ENCODE assay signal across 17 cellular contexts in the genomic region with DNA sequence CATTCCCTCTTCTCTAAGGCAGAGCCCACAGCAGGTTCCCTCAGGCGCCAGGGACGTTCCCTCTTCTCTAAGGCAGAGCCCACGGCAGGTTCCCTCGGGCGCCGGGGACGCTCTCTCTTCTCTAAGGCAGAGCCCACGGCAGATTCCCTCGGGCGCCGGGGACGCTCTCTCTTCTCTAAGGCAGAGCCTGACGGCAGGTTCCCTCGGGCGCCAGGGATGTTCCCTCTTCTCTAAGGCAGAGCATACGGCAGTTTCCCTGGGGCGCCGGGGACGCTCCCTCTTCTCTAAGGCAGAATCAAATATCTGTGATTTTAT. TPM values are rescaled to one million over a fixed set of nuclear protein-coding genes. Genes with fewer than 3 reads are reported as not detected.
A peak's percentile ranks its signal among the peaks of the same experiment; 100 is the strongest.
DNase-seq lines count a peak whose midpoint lies in the region; ATAC-seq and TF ChIP-seq lines count a peak whose summit lies in the region.
"Had no signal": no experiment of that assay in that cellular context is flagged by ENCODE, and none has a peak within 500 bp of the region (broad histone marks: within the 10 kb centered on the region; RNA-seq: fewer than 3 reads in every experiment).

No MANE protein-coding gene starts in this region.

- WGBS in heart right ventricle, 2 donors = 82 to 84% methylated on average over 19 of the region's 19 CpGs

- no peak for TF ChIP-seq CTCF in heart right ventricle (IDR thresholded peaks at IDR 0.05)
- TF ChIP-seq CTCF in RWPE2 (IDR thresholded peaks at IDR 0.05; ENCODE audit: poor library complexity, severe bottlenecking) = no peak
- TF ChIP-seq CTCF in left lung (IDR thresholded peaks at IDR 0.05) = no peak

- H3K27ac ChIP-seq in heart right ventricle (no peak overlapping the region), RWPE2 (ENCODE audit: poor library complexity, severe bottlenecking) (no peak overlapping the region), left lung (no peak overlapping the region)
- H3K27ac ChIP-seq: SK-N-MC, suprapubic skin had no signal

- intact Hi-C loops in left ventricle myocardium superior (cut with micrococcal nuclease) = no loop called here
- intact Hi-C loops in heart right ventricle (cut with DNase I) = no loop called here
- intact Hi-C loops in left lung (cut with DNase I) = no loop called here

- DNase-seq in left ventricle myocardium superior (peak; percentile 18), heart right ventricle (no peak), RWPE2 (ENCODE audit: low spot score) (peak; percentile 72), left lung (peak; percentile 18 to 74), kidney tubule cell (ENCODE audit: low spot score) (no peak), NCI-H226 (no peak), HAP-1 (ENCODE audit: low spot score in 2 of 2) (no peak)
- DNase-seq: activated T-cell treated with anti-CD3 and anti-CD28 coated beads, Interleukin-2, amount 50 U/mL, for 48 hours; amniotic stem cell; central memory CD4-positive, alpha-beta T cell; effector CD8-positive, alpha-beta T cell; NCI-H748 treated with DMSO at 0.1 percent for 48 hours; PC-3 had no signal

- no peaks in the 10 kb centered on the region for H3K9me3 Mint-ChIP-seq in stimulated activated memory B cell treated with anti-CD40 and anti-IgM and Interleukin-4, amounts not matched to agents 10 μg/mL and 1 μg/mL and 100 μg/mL, for 72 hours
- H3K9me3 Mint-ChIP-seq: nephron had no signal

- peak overlapping the region; percentile 53 for H3K27ac Mint-ChIP-seq in stimulated activated memory B cell treated with anti-CD40 and anti-IgM and Interleukin-4, amounts not matched to agents 10 μg/mL and 1 μg/mL and 100 μg/mL, for 72 hours

- H3K4me3 ChIP-seq in heart right ventricle (no peak overlapping the region), RWPE2 (ENCODE audit: severe bottlenecking) (no peak overlapping the region), left lung (no peak overlapping the region), HAP-1 (no peak overlapping the region)
- H3K4me3 ChIP-seq: SK-N-MC, suprapubic skin had no signal

- peaks cover 81% of the 10 kb centered on the region for H3K36me3 Mint-ChIP-seq in stimulated activated memory B cell treated with anti-CD40 and anti-IgM and Interleukin-4, amounts not matched to agents 10 μg/mL and 1 μg/mL and 100 μg/mL, for 72 hours

- ATAC-seq in left ventricle myocardium superior (no peak), heart right ventricle (no peak), RWPE2 (ENCODE audit: low read depth) (no peak), left lung (no peak)
- ATAC-seq in stimulated activated memory B cell treated with anti-CD40 and anti-IgM and Interleukin-4, amounts not matched to agents 10 μg/mL and 1 μg/mL and 100 μg/mL, for 72 hours = no peak
- ATAC-seq: PC-3 had no signal

- no peaks in the 10 kb centered on the region for H3K27me3 ChIP-seq in heart right ventricle
- no peaks in the 10 kb centered on the region for H3K27me3 ChIP-seq in RWPE2 (ENCODE audit: insufficient read depth, poor library complexity, severe bottlenecking)
- no peaks in the 10 kb centered on the region for H3K27me3 ChIP-seq in left lung
- no peaks in the 10 kb centered on the region for H3K27me3 ChIP-seq in HAP-1 (ENCODE audit: low read depth)
- H3K27me3 ChIP-seq: suprapubic skin had no signal

- H3K4me1 Mint-ChIP-seq in stimulated activated memory B cell treated with anti-CD40 and anti-IgM and Interleukin-4, amounts not matched to agents 10 μg/mL and 1 μg/mL and 100 μg/mL, for 72 hours = peaks cover 38% of the 10 kb centered on the region
- H3K4me1 Mint-ChIP-seq: nephron had no signal

- H3K4me1 ChIP-seq in heart right ventricle (peaks cover 0 to 37% (median 0%) of the 10 kb centered on the region in 9 donors), RWPE2 (ENCODE audit: insufficient read depth, poor library complexity, severe bottlenecking) (peaks cover 10% of the 10 kb centered on the region), left lung (peaks cover 3 to 26% of the 10 kb centered on the region in 2 donors), HAP-1 (no peaks in the 10 kb centered on the region)

- H3K9me3 ChIP-seq in heart right ventricle = no peaks in the 10 kb centered on the region
- no peaks in the 10 kb centered on the region for H3K9me3 ChIP-seq in RWPE2 (ENCODE audit: severe bottlenecking)
- no peaks in the 10 kb centered on the region for H3K9me3 ChIP-seq in left lung
- no peaks in the 10 kb centered on the region for H3K9me3 ChIP-seq in HAP-1
- H3K9me3 ChIP-seq: suprapubic skin had no signal

- no peak overlapping the region for H3K4me3 Mint-ChIP-seq in stimulated activated memory B cell treated with anti-CD40 and anti-IgM and Interleukin-4, amounts not matched to agents 10 μg/mL and 1 μg/mL and 100 μg/mL, for 72 hours
- H3K4me3 Mint-ChIP-seq: nephron had no signal

- in situ Hi-C loops in HAP-1 (cut with MboI; ENCODE audit: low sequenced_read_pairs) = no loop called here

- H3K36me3 ChIP-seq in heart right ventricle (peaks cover 0 to 91% (median 31%) of the 10 kb centered on the region in 9 donors), RWPE2 (ENCODE audit: low read depth) (peaks cover 41% of the 10 kb centered on the region), left lung (peaks cover 0 to 89% of the 10 kb centered on the region in 2 donors), HAP-1 (replicated peaks) (peaks cover 7% of the 10 kb centered on the region)

- H3K27me3 Mint-ChIP-seq in stimulated activated memory B cell treated with anti-CD40 and anti-IgM and Interleukin-4, amounts not matched to agents 10 μg/mL and 1 μg/mL and 100 μg/mL, for 72 hours = no peaks in the 10 kb centered on the region

RNA-seq across cellular contexts. Expression of a gene that starts 24.3 kb away (rescaled TPM):
- 22.5 TPM for total RNA-seq in left ventricle myocardium superior
- total RNA-seq in heart right ventricle = 10 to 100 TPM; 11.0 to 22.5 (median 17.8) TPM
- polyA plus RNA-seq in heart right ventricle = 10 to 100 TPM; 14.7 to 36.9 TPM
- total RNA-seq in left lung = 10 to 100 TPM; 34.4 to 38.4 TPM

RNA-seq across cellular contexts. Expression of a gene that starts 53.6 kb away (rescaled TPM):
- total RNA-seq in left ventricle myocardium superior (not detected), heart right ventricle (under 1 TPM in 2 of 10 donors, not detected in 8; 0.08 to 0.16 TPM), left lung (1 to 10 TPM; 1.6 to 4.2 TPM)
- under 1 TPM in 1 of 2 donors, not detected in 1; 0.45 TPM for polyA plus RNA-seq in heart right ventricle

Comparison
In these comparisons a context has a peak if more than half of its experiments do, and no peak if none do; other contexts are left out.
1. DNase-seq: peak in left ventricle myocardium superior (single experiment), RWPE2 (single experiment) and left lung (2 of 2); none in heart right ventricle (0 of 2), kidney tubule cell (single experiment), NCI-H226 (single experiment) and HAP-1 (0 of 2).